ENCODE assay signal across 1 cellular context in the genomic region with DNA sequence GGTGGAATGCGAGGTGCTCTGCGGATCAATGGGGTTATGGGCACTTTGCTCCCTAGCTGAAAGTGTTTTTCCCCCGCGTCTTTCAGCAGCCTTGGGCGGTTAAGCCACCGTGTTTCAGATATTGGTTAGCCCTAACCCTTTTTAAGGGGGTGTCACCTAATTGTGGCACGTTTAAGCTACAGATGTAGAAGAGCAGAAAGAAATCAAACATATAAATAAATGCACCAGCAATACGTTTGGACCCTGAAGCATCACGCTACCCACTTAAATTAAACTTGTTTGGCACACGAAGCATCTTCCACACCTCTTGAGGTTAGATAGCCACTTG.
TF ChIP-seq lines count a peak whose summit lies in the region.

No MANE protein-coding gene starts in this region.

TF ChIP-seq in GM23338, 12 proteins besides CTCF, POLR2A, EP300 and RAD21 (continued from another document):
- TF ChIP-seq ZNF114 (CRISPR knock-in tag; IDR thresholded peaks at IDR 0.05) (no peak), NANOG (IDR thresholded peaks at IDR 0.05; ENCODE audit: borderline replicate concordance) (no peak), STAT1 (IDR thresholded peaks at IDR 0.05; ENCODE audit: unreplicated experiment) (no peak), JUNB (IDR thresholded peaks at IDR 0.05; ENCODE audit: unreplicated experiment) (no peak), POLR2AphosphoS5 (IDR thresholded peaks at IDR 0.05; ENCODE audit: low read depth) (no peak), CREB1 (CRISPR knock-in tag; IDR thresholded peaks at IDR 0.05; ENCODE audit: low read depth) (no peak), EZH2phosphoT487 (IDR thresholded peaks at IDR 0.05; ENCODE audit: unreplicated experiment) (no peak)
- TF ChIP-seq, protein P1, sequence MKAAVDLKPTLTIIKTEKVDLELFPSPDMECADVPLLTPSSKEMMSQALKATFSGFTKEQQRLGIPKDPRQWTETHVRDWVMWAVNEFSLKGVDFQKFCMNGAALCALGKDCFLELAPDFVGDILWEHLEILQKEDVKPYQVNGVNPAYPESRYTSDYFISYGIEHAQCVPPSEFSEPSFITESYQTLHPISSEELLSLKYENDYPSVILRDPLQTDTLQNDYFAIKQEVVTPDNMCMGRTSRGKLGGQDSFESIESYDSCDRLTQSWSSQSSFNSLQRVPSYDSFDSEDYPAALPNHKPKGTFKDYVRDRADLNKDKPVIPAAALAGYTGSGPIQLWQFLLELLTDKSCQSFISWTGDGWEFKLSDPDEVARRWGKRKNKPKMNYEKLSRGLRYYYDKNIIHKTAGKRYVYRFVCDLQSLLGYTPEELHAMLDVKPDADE (IDR thresholded peaks at IDR 0.05), result no peak
- TF ChIP-seq, protein P2, sequence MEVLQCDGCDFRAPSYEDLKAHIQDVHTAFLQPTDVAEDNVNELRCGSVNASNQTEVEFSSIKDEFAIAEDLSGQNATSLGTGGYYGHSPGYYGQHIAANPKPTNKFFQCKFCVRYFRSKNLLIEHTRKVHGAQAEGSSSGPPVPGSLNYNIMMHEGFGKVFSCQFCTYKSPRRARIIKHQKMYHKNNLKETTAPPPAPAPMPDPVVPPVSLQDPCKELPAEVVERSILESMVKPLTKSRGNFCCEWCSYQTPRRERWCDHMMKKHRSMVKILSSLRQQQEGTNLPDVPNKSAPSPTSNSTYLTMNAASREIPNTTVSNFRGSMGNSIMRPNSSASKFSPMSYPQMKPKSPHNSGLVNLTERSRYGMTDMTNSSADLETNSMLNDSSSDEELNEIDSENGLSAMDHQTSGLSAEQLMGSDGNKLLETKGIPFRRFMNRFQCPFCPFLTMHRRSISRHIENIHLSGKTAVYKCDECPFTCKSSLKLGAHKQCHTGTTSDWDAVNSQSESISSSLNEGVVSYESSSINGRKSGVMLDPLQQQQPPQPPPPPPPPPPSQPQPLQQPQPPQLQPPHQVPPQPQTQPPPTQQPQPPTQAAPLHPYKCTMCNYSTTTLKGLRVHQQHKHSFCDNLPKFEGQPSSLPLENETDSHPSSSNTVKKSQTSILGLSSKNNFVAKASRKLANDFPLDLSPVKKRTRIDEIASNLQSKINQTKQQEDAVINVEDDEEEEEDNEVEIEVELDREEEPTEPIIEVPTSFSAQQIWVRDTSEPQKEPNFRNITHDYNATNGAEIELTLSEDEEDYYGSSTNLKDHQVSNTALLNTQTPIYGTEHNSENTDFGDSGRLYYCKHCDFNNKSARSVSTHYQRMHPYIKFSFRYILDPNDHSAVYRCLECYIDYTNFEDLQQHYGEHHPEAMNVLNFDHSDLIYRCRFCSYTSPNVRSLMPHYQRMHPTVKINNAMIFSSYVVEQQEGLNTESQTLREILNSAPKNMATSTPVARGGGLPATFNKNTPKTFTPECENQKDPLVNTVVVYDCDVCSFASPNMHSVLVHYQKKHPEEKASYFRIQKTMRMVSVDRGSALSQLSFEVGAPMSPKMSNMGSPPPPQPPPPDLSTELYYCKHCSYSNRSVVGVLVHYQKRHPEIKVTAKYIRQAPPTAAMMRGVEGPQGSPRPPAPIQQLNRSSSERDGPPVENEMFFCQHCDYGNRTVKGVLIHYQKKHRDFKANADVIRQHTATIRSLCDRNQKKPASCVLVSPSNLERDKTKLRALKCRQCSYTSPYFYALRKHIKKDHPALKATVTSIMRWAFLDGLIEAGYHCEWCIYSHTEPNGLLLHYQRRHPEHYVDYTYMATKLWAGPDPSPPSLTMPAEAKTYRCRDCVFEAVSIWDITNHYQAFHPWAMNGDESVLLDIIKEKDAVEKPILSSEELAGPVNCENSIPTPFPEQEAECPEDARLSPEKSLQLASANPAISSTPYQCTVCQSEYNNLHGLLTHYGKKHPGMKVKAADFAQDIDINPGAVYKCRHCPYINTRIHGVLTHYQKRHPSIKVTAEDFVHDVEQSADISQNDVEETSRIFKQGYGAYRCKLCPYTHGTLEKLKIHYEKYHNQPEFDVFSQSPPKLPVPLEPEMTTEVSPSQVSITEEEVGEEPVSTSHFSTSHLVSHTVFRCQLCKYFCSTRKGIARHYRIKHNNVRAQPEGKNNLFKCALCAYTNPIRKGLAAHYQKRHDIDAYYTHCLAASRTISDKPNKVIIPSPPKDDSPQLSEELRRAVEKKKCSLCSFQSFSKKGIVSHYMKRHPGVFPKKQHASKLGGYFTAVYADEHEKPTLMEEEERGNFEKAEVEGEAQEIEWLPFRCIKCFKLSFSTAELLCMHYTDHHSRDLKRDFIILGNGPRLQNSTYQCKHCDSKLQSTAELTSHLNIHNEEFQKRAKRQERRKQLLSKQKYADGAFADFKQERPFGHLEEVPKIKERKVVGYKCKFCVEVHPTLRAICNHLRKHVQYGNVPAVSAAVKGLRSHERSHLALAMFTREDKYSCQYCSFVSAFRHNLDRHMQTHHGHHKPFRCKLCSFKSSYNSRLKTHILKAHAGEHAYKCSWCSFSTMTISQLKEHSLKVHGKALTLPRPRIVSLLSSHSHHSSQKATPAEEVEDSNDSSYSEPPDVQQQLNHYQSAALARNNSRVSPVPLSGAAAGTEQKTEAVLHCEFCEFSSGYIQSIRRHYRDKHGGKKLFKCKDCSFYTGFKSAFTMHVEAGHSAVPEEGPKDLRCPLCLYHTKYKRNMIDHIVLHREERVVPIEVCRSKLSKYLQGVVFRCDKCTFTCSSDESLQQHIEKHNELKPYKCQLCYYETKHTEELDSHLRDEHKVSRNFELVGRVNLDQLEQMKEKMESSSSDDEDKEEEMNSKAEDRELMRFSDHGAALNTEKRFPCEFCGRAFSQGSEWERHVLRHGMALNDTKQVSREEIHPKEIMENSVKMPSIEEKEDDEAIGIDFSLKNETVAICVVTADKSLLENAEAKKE (CRISPR knock-in tag; IDR thresholded peaks at IDR 0.05), result no peak
TF ChIP-seq in GM23338: peak in this region for 0.
